In genomic region chr3:121995190-121996137, GRCh38 we compare ENCODE assay signal across 8 cellular contexts. TPM values are rescaled to one million over a fixed set of nuclear protein-coding genes. Genes with fewer than 3 reads are reported as not detected.
DNase-seq lines count a peak whose midpoint lies in the region; ATAC-seq, FAIRE-seq and TF ChIP-seq lines count a peak whose summit lies in the region.

No MANE protein-coding gene starts in this region.

- no peak for TF ChIP-seq EP300 in K562 (IDR thresholded peaks at IDR 0.05; ENCODE audit: low read length)

- no TSS peak for BruUV-seq in OCI-LY7 (replicated peaks; lab: Mats Ljungman, UMichigan)
- no TSS peak for BruUV-seq in K562 (replicated peaks; lab: Mats Ljungman, UMichigan)

- H3K27ac ChIP-seq in OCI-LY7 (ENCODE audit: low read depth, low read length, poor library complexity, severe bottlenecking): peak overlapping the region; percentile 98
- no peak overlapping the region for H3K27ac ChIP-seq in K562 (ENCODE audit: extremely low read depth, low read depth, low read length)

- TF ChIP-seq POLR2A in K562 (conservative IDR thresholded peaks at IDR 0.05): no peak

- H3K9me2 ChIP-seq in OCI-LY7 (ENCODE audit: insufficient read depth, low read length): no peaks in the 10 kb centered on the region

- ATAC-seq in HG03432 (IDR thresholded peaks at IDR 0.05; ENCODE audit: unreplicated experiment) (peak; percentile 33), K562 (peak; percentile 96), GM21528 (IDR thresholded peaks at IDR 0.05; ENCODE audit: low FRiP score, unreplicated experiment) (no peak)
- peak; percentile 48 for ATAC-seq in stimulated activated effector memory CD8-positive, alpha-beta T cell treated with anti-CD3 and anti-CD28 coated beads, Interleukin-12 subunit alpha, Interleukin-12 subunit beta, amount 100 ng/mL, for 72 hours

- in situ Hi-C loops in K562 (cut with MboI): no loop called here

- no peak overlapping the region for H3K9ac ChIP-seq in K562 (ENCODE audit: insufficient read depth in 1 of 2, low read depth in 2 of 2, low read length in 2 of 2)

- TF ChIP-seq CTCF in AG09309 (IDR thresholded peaks at IDR 0.05; ENCODE audit: control insufficient read depth, insufficient read depth, low read depth, low read length, missing control alignments) (peak; percentile 55), GM10266 (IDR thresholded peaks at IDR 0.05; ENCODE audit: control insufficient read depth, insufficient read depth, low read depth, missing control alignments) (peak; percentile 75), OCI-LY7 (conservative IDR thresholded peaks at IDR 0.05; ENCODE audit: low read length) (peak; percentile 91), K562 (IDR thresholded peaks at IDR 0.05 in 2 of 3, conservative IDR thresholded peaks at IDR 0.05 in 1 of 3; ENCODE audit: insufficient read depth in 2 of 3, low read depth in 1 of 3, low read length in 3 of 3) (peak; percentile 65 to 84 (median 67))

- H3K9me3 Mint-ChIP-seq in stimulated activated effector memory CD8-positive, alpha-beta T cell treated with anti-CD3 and anti-CD28 coated beads, Interleukin-12 subunit alpha, Interleukin-12 subunit beta, amount 100 ng/mL, for 72 hours: no peaks in the 10 kb centered on the region

- H3K4me1 Mint-ChIP-seq in stimulated activated effector memory CD8-positive, alpha-beta T cell treated with anti-CD3 and anti-CD28 coated beads, Interleukin-12 subunit alpha, Interleukin-12 subunit beta, amount 100 ng/mL, for 72 hours: peaks cover 42% of the 10 kb centered on the region

- H3K4me1 ChIP-seq in OCI-LY7 (ENCODE audit: insufficient read depth, low read length, poor library complexity, severe bottlenecking) (peaks cover 98% of the 10 kb centered on the region), K562 (replicated peaks in 1 of 2; ENCODE audit: control insufficient read depth in 2 of 2, insufficient read depth in 2 of 2, low read length in 2 of 2) (peaks cover 0 to 5% of the 10 kb centered on the region in 2 experiments; a peak in 1 of 5 replicates)

- CTCF ChIA-PET in OCI-LY7 (lab: Charles Lee; ENCODE audit: unreplicated experiment) (interaction anchor here (0.9 to 1.9 kb wide), 10 partner anchors 15 to 449 kb away, joined by 3 to 8 read pairs (median 4); no protein-coding TSS in a partner anchor), K562 (lab: Yijun Ruan, JAX; ENCODE audit: low intra/inter-chr PET ratio) (no interaction called here)

- POLR2A ChIA-PET in OCI-LY7 (lab: Charles Lee): interaction anchor here (0.5 to 2.1 kb wide), 20 partner anchors 9 to 335 kb away, joined by 3 to 11 read pairs (median 4); partner anchors contain the start of genes CD86 and HCLS1
- POLR2A ChIA-PET in K562 (lab: Yijun Ruan, JAX): interaction anchor here (0.8 kb wide), 1 partner anchor 15 kb away, joined by 3 read pairs; no protein-coding TSS in a partner anchor

- no peaks in the 10 kb centered on the region; a peak in 1 of 5 replicates for H3K27me3 ChIP-seq in K562 (ENCODE audit: control insufficient read depth in 2 of 2, insufficient read depth in 2 of 2, low read length in 2 of 2)

- 19% methylated on average over 11 of the region's 14 CpGs for whole genome bisulfite sequencing in K562 (ENCODE audit: insufficient coverage, low coverage, missing lambda C conversion rate)

- peak overlapping the region; percentile 85 for H3K4me2 ChIP-seq in OCI-LY7 (ENCODE audit: low read length)
- no peak overlapping the region for H3K4me2 ChIP-seq in K562 (ENCODE audit: insufficient read depth, low read length)

- H3K9me3 ChIP-seq in OCI-LY7 (ENCODE audit: low read length): no peaks in the 10 kb centered on the region
- H3K9me3 ChIP-seq in K562 (replicated peaks; ENCODE audit: control insufficient read depth, insufficient read depth, low read depth, low read length): no peaks in the 10 kb centered on the region

- H3K27ac Mint-ChIP-seq in stimulated activated effector memory CD8-positive, alpha-beta T cell treated with anti-CD3 and anti-CD28 coated beads, Interleukin-12 subunit alpha, Interleukin-12 subunit beta, amount 100 ng/mL, for 72 hours: peak overlapping the region; percentile 3

- peak overlapping the region; percentile 63; the same call in 1 of the 2 replicates for H2AFZ ChIP-seq in OCI-LY7 (ENCODE audit: low read length)
- no peak overlapping the region for H2AFZ ChIP-seq in K562 (ENCODE audit: low read depth, low read length)

- H3K36me3 ChIP-seq in OCI-LY7 (ENCODE audit: insufficient read depth, low read length) (peaks cover 17% of the 10 kb centered on the region; the same call in 1 of the 2 replicates), K562 (ENCODE audit: control insufficient read depth, insufficient read depth, low read length) (no peaks in the 10 kb centered on the region)

- TF ChIP-seq RAD21 in K562 (CRISPR knock-in tag; conservative IDR thresholded peaks at IDR 0.05 in 1 of 2, IDR thresholded peaks at IDR 0.05 in 1 of 2): peak; percentile 10 to 56; a peak in 2 of 4 replicates

- no peaks in the 10 kb centered on the region for H4K20me1 ChIP-seq in OCI-LY7 (ENCODE audit: insufficient read depth, low read length)
- no peaks in the 10 kb centered on the region for H4K20me1 ChIP-seq in K562 (replicated peaks; ENCODE audit: control insufficient read depth, insufficient read depth, low read length)

- DNase-seq in AG09309 (ENCODE audit: low read depth) (peak; percentile 21), GM10266 (ENCODE audit: extremely low spot score) (peak; percentile 56), OCI-LY7 (ENCODE audit: low spot score) (peak; percentile 87), K562 (ENCODE audit: extremely low read depth in 1 of 4, low spot score in 3 of 4) (peak; percentile 20 to 51 (median 27)), iris pigment epithelial cell (ENCODE audit: low read depth) (peak; percentile 79)
- DNase-seq in stimulated activated effector memory CD8-positive, alpha-beta T cell treated with anti-CD3 and anti-CD28 coated beads, Interleukin-12 subunit alpha, Interleukin-12 subunit beta, amount 100 ng/mL, for 72 hours (ENCODE audit: low spot score in 2 of 2): no peak

- H3K4me3 ChIP-seq in AG09309 (ENCODE audit: control insufficient read depth, low read depth, low read length) (no peak overlapping the region), OCI-LY7 (ENCODE audit: low read depth, low read length, poor library complexity, severe bottlenecking) (peak overlapping the region; percentile 25), K562 (no peak overlapping the region)

- intact Hi-C loops in OCI-LY7 (cut with micrococcal nuclease; ENCODE audit: unreplicated experiment) (loop anchor here (1.0 to 10.0 kb wide), 6 partner anchors 62 to 449 kb away; partner anchors contain the start of genes CD86, FAM162A and MIX23), K562 (cut with micrococcal nuclease) (loop anchor here (10.0 kb wide), 2 partner anchors 111 to 141 kb away; no protein-coding TSS in a partner anchor)

- no peaks in the 10 kb centered on the region for H3K36me3 Mint-ChIP-seq in stimulated activated effector memory CD8-positive, alpha-beta T cell treated with anti-CD3 and anti-CD28 coated beads, Interleukin-12 subunit alpha, Interleukin-12 subunit beta, amount 100 ng/mL, for 72 hours

- H3K79me2 ChIP-seq in OCI-LY7 (ENCODE audit: insufficient read depth, low read depth, low read length): no peaks in the 10 kb centered on the region
- H3K79me2 ChIP-seq in K562 (ENCODE audit: control insufficient read depth, insufficient read depth, low read length): no peaks in the 10 kb centered on the region

- no peak overlapping the region for H3K4me3 Mint-ChIP-seq in stimulated activated effector memory CD8-positive, alpha-beta T cell treated with anti-CD3 and anti-CD28 coated beads, Interleukin-12 subunit alpha, Interleukin-12 subunit beta, amount 100 ng/mL, for 72 hours

- H3K9me1 ChIP-seq in K562 (ENCODE audit: control insufficient read depth, insufficient read depth, low read length): no peaks in the 10 kb centered on the region

- FAIRE-seq in K562 (lab: Jason Lieb, UNC): peak; percentile 72

RNA-seq across cellular contexts. Expression of gene ILDR1, which starts 26.6 kb away (rescaled TPM):
- total RNA-seq in OCI-LY7 (2014; rRNA removed; shearing (Covaris generic)): 1.1 and 2.4 TPM in 2 replicates
- total RNA-seq in OCI-LY7 (2022) (2.5 and 2.6 TPM in 2 replicates), K562 (2014; rRNA removed) (not detected in 2 replicates), K562 (2014; rRNA removed; fragmentation: Illumina TruSeq; extraction: Trizol) (0.04 TPM in 1 of 2 replicates, not detected in the other), K562 (2015; rRNA removed; fragmentation: Illumina TruSeq; extraction: Trizol) (not detected in 2 replicates), K562 (2021) (not detected in 2 replicates)
- total RNA-seq in K562 (2011; cell fraction: chromatin; rRNA removed; ENCODE audit: low replicate concordance): not detected in 2 replicates
- not detected in 2 replicates for total RNA-seq in K562 (2011; cell fraction: nucleolus; rRNA removed)
- total RNA-seq in K562 (2011; cell fraction: nucleoplasm; rRNA removed): not detected in 2 replicates
- polyA plus RNA-seq in K562 (2011; rRNA removed) (not detected in 2 replicates), K562 (2014; fragmentation: Illumina TruSeq; extraction: Trizol) (not detected in 2 replicates), K562 (2014; fragmentation: Nextera tagmentation; extraction: Ambion mirVana) (not detected), K562 (2014; rRNA removed) (not detected in 2 replicates)
- polyA plus RNA-seq in K562 (2011; cell fraction: cytosol; rRNA removed): not detected in 2 replicates
- not detected in 2 replicates for polyA plus RNA-seq in K562 (2011; cell fraction: nucleus; rRNA removed)
- polyA plus RNA-seq in K562 (2012): 0.03 TPM in 1 of 2 replicates, not detected in the other
- polyA minus RNA-seq in K562 (2011; rRNA and poly(A)+ RNA removed): not detected in 2 replicates
- not detected in 2 replicates for polyA minus RNA-seq in K562 (2011; cell fraction: cytosol; rRNA and poly(A)+ RNA removed)
- polyA minus RNA-seq in K562 (2011; cell fraction: nucleus; rRNA and poly(A)+ RNA removed): not detected in 2 replicates

RNA-seq across cellular contexts. Expression of gene CD86, which starts 59.7 kb away (rescaled TPM):
- 10.8 and 13.5 TPM in 2 replicates for total RNA-seq in OCI-LY7 (2014; rRNA removed; shearing (Covaris generic))
- 18.9 and 22.2 TPM in 2 replicates for total RNA-seq in OCI-LY7 (2022)
- total RNA-seq in K562 (2011; cell fraction: chromatin; rRNA removed; ENCODE audit: low replicate concordance): not detected in 2 replicates
- total RNA-seq in K562 (2011; cell fraction: nucleolus; rRNA removed): not detected in 2 replicates
- total RNA-seq in K562 (2011; cell fraction: nucleoplasm; rRNA removed): not detected in 2 replicates
- total RNA-seq in K562 (2014; rRNA removed): not detected in 2 replicates
- not detected in 2 replicates for total RNA-seq in K562 (2014; rRNA removed; fragmentation: Illumina TruSeq; extraction: Trizol)
- total RNA-seq in K562 (2015; rRNA removed; fragmentation: Illumina TruSeq; extraction: Trizol): not detected in 2 replicates
- 0.07 and 0.16 TPM in 2 replicates for total RNA-seq in K562 (2021)
- polyA plus RNA-seq in K562 (2011; rRNA removed): not detected in 2 replicates
- not detected in 2 replicates for polyA plus RNA-seq in K562 (2011; cell fraction: cytosol; rRNA removed)
- not detected in 2 replicates for polyA plus RNA-seq in K562 (2011; cell fraction: nucleus; rRNA removed)
- polyA plus RNA-seq in K562 (2012): 0.05 and 0.11 TPM in 2 replicates
- 0.11 TPM in 1 of 2 replicates, not detected in the other for polyA plus RNA-seq in K562 (2014; fragmentation: Illumina TruSeq; extraction: Trizol)
- not detected for polyA plus RNA-seq in K562 (2014; fragmentation: Nextera tagmentation; extraction: Ambion mirVana)
- not detected in 2 replicates for polyA plus RNA-seq in K562 (2014; rRNA removed)
- polyA minus RNA-seq in K562 (2011; rRNA and poly(A)+ RNA removed): not detected in 2 replicates
- polyA minus RNA-seq in K562 (2011; cell fraction: cytosol; rRNA and poly(A)+ RNA removed): not detected in 2 replicates
- polyA minus RNA-seq in K562 (2011; cell fraction: nucleus; rRNA and poly(A)+ RNA removed): not detected in 2 replicates

Comparison
In these comparisons a context has a peak if more than half of its experiments do, and no peak if none do; other contexts are left out.
1. DNase-seq: peak in AG09309 (single experiment), GM10266 (single experiment), OCI-LY7 (single experiment), K562 (4 of 4) and iris pigment epithelial cell (single experiment); none in stimulated activated effector memory CD8-positive, alpha-beta T cell treated with anti-CD3 and anti-CD28 coated beads, Interleukin-12 subunit alpha, Interleukin-12 subunit beta, amount 100 ng/mL, for 72 hours (0 of 2).
2. RNA of gene CD86, which starts 59.7 kb away (total RNA-seq): 10.8 to 22.2 TPM in OCI-LY7; 0.07 to 0.16 TPM in K562; every median in the first group is over 10 times any median in the second.
3. Peak in every context shown above with its lines, with median percentiles within 50 percentile points of each other: CTCF ChIP-seq.